ENCODE assay signal across 2 cellular contexts in genomic region chr14:67994561-67994960, GRCh38.
TF ChIP-seq lines count a peak whose summit lies in the region.

No MANE protein-coding gene starts in this region.

TF ChIP-seq in A549, 52 proteins besides CTCF, POLR2A, EP300 and RAD21 (continued from another document):
- TF ChIP-seq USF2 (IDR thresholded peaks at IDR 0.05): no peak
- TF ChIP-seq HEYL (CRISPR knock-in tag; IDR thresholded peaks at IDR 0.05): no peak
- TF ChIP-seq CEBPB (IDR thresholded peaks at IDR 0.05): no peak
- no peak for TF ChIP-seq SREBF2 (IDR thresholded peaks at IDR 0.05)
- TF ChIP-seq HOXA7 (CRISPR knock-in tag; IDR thresholded peaks at IDR 0.05): no peak
- no peak for TF ChIP-seq NPAS2 (CRISPR knock-in tag; IDR thresholded peaks at IDR 0.05; ENCODE audit: borderline replicate concordance)
- no peak for TF ChIP-seq BCL3 (IDR thresholded peaks at IDR 0.05)

TF ChIP-seq in HepG2, 621 proteins besides CTCF, POLR2A, EP300 and RAD21 (continued from another document):
- TF ChIP-seq ZBTB46 (CRISPR knock-in tag; IDR thresholded peaks at IDR 0.05; ENCODE audit: borderline replicate concordance) (no peak), ZNF629 (CRISPR knock-in tag; conservative IDR thresholded peaks at IDR 0.05) (no peak), ZBTB21 (CRISPR knock-in tag; IDR thresholded peaks at IDR 0.05) (no peak)
TF ChIP-seq in HepG2: peak in this region for 0.
